Comparison of ENCODE assay signal across 25 cellular contexts in genomic region chr1:176604461-176604860, GRCh38.
"Had no signal": no experiment of that assay in that cellular context is flagged by ENCODE, and none has a peak within 500 bp of the region (broad histone marks: within the 10 kb centered on the region; RNA-seq: fewer than 3 reads in every experiment).

No MANE protein-coding gene starts in this region.

- H3K4me1 ChIP-seq: Peyer's patch, SJSA1 had no signal

- H3K27ac ChIP-seq: Peyer's patch, RWPE1, SJSA1 had no signal

- H3K9me3 ChIP-seq: Peyer's patch, SJSA1 had no signal

- ATAC-seq: activated CD8-positive, alpha-beta memory T cell treated with anti-CD3 and anti-CD28 coated beads, Interleukin-2, amount 10 ng/mL, durations not matched to agents 7 days and 5 days; K562; SK-N-SH treated with all-trans-retinoic acid at 6 μM for 48 hours; WTC11 had no signal

- DNase-seq: activated CD4-positive, alpha-beta T cell treated with anti-CD3 and anti-CD28 coated beads for 48 hours; activated CD4-positive, alpha-beta T cell treated with anti-CD3 and anti-CD28 coated beads, Interleukin-2, amount 50 U/mL, for 48 hours; activated CD4-positive, CD25-positive, alpha-beta regulatory T cell treated with anti-CD3 and anti-CD28 coated beads, Interleukin-2, amount 50 U/mL, for 72 hours; activated CD8-positive, alpha-beta memory T cell treated with anti-CD3 and anti-CD28 coated beads, Interleukin-2, amount 10 ng/mL, durations not matched to agents 7 days and 5 days; activated effector memory CD4-positive, alpha-beta T cell treated with Interleukin-2 at 50 U/mL for 16 hours; activated naive CD4-positive, alpha-beta T cell; activated T-cell treated with anti-CD3 and anti-CD28 coated beads, Interleukin-2, amount 50 U/mL, for 24 hours; amniotic stem cell; Karpas-422; MM.1S; NCI-H1092 treated with DMSO at 0.1 percent for 48 hours; NCI-H1417 treated with DMSO at 0.1 percent for 48 hours; NCI-H1694; NCI-H2029 treated with DMSO at 0.1 percent for 48 hours; NCI-H345; NCI-H510A; NCI-H526 treated with DMSO at 0.1 percent for 48 hours; NK-92 treated with Interleukin-12 subunit alpha and Interleukin-12 subunit beta, amount 100 ng/mL, for 24 hours; Peyer's patch; Right ventricle myocardium superior had no signal

- H3K36me3 ChIP-seq: Peyer's patch, SJSA1 had no signal

- H3K27me3 ChIP-seq: Peyer's patch, SJSA1 had no signal

- H3K4me3 ChIP-seq: K562, Peyer's patch, SJSA1 had no signal
